In the genomic region with DNA sequence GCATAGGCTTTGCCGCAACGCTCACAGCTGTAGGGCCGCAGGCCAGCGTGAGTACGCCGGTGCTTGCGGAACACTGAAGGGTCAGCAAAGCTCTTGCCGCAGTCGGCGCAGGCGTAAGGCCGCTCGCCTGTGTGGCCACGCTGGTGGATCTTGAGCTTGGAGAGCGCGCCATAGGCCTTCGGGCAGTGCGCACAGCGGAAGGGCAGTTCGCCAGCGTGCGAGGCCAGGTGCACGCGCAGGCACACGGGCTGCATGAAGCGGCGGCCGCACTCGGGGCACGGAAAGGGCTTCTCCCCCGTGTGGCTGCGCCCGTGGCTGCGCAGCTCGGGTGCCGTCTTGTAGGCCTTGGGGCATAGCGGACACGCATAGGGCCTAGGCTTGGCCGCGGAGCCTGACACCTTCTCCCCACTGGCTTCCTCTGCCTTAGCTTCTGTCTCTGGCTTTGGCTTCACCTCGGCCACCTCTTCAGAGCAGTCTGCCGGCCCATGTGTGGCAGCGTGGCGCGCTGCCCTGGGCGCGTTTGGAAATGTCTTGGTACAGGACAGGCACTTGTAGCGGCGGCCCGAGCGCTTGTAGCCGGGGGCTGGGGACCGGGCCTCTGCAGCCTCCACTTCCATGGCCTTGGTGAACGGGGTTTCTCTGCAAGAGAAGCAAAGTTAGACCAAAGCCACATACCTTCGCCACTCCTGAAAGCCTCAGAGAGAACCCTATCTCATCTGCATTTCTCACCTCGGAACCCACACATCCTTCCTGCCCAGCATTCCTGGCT, we compare ENCODE assay signal across 13 cellular contexts. TPM values are rescaled to one million over a fixed set of nuclear protein-coding genes. Genes with fewer than 3 reads are reported as not detected.
DNase-seq lines count a peak whose midpoint lies in the region; ATAC-seq and TF ChIP-seq lines count a peak whose summit lies in the region.
"Had no signal": no experiment of that assay in that cellular context is flagged by ENCODE, and none has a peak within 500 bp of the region (broad histone marks: within the 10 kb centered on the region; RNA-seq: fewer than 3 reads in every experiment).

No MANE protein-coding gene starts in this region.

- peak overlapping the region; percentile 90 for H3K4me3 Mint-ChIP-seq in natural killer cell
- H3K4me3 Mint-ChIP-seq: neural crest cell had no signal

- H3K36me3 Mint-ChIP-seq in natural killer cell: no peaks in the 10 kb centered on the region

- H3K4me1 Mint-ChIP-seq in natural killer cell: peaks cover 46 to 51% of the 10 kb centered on the region in 2 donors
- H3K4me1 Mint-ChIP-seq: neural crest cell had no signal

- H3K9me3 ChIP-seq in Panc1 (ENCODE audit: control insufficient read depth, insufficient read depth, low read depth, low read length) (no peaks in the 10 kb centered on the region), WERI-Rb-1 (ENCODE audit: severe bottlenecking) (no peaks in the 10 kb centered on the region)

- no peak for DNase-seq in AG10803 (ENCODE audit: low read depth)
- DNase-seq in Panc1 (ENCODE audit: low read depth, low spot score): no peak
- DNase-seq in dermis blood vessel endothelial cell: peak; percentile 34
- peak; percentile 49 for DNase-seq in natural killer cell
- DNase-seq in WERI-Rb-1: no peak
- no peak for DNase-seq in NCI-H345 treated with DMSO at 0.1 percent for 48 hours (lab: John Stamatoyannopoulos, UW; ENCODE audit: unreplicated experiment)
- DNase-seq in substantia nigra (lab: John Stamatoyannopoulos, UW): no peak
- DNase-seq: amygdala, DMS 273 treated with DMSO at 0.1 percent for 48 hours, GOT3, NCI-H2171 had no signal

- no peaks in the 10 kb centered on the region for H3K4me1 ChIP-seq in Panc1 (ENCODE audit: control insufficient read depth, insufficient read depth, low read length)

- CTCF ChIA-PET in Panc1 (lab: Charles Lee): no interaction called here

- no peaks in the 10 kb centered on the region for H3K27me3 Mint-ChIP-seq in natural killer cell (ENCODE audit: low read depth in 2 of 2)

- intact Hi-C loops in Panc1 (cut with micrococcal nuclease; ENCODE audit: unreplicated experiment) (no loop called here), natural killer cell (cut with micrococcal nuclease) (no loop called here)

- no peaks in the 10 kb centered on the region for H3K9me3 Mint-ChIP-seq in natural killer cell
- H3K9me3 Mint-ChIP-seq: neural crest cell had no signal

- peak; percentile 22; the same call in 1 of the 2 replicates for ATAC-seq in Panc1
- ATAC-seq in natural killer cell: peak; percentile 82 to 89 (median 82)
- ATAC-seq in HG03108 (IDR thresholded peaks at IDR 0.05; ENCODE audit: unreplicated experiment): no peak

- H3K27ac ChIP-seq in Panc1 (ENCODE audit: low read length) (no peak overlapping the region), WERI-Rb-1 (no peak overlapping the region), substantia nigra (ENCODE audit: low read depth, low read length, poor library complexity, severe bottlenecking) (no peak overlapping the region)

- BruUV-seq in Panc1 (replicated peaks; lab: Mats Ljungman, UMichigan): no TSS peak

- H3K36me3 ChIP-seq in Panc1 (ENCODE audit: control insufficient read depth, insufficient read depth, low read length): no peaks in the 10 kb centered on the region
- peaks cover 37% of the 10 kb centered on the region for H3K36me3 ChIP-seq in WERI-Rb-1

- H3K27ac Mint-ChIP-seq in natural killer cell: peak overlapping the region; percentile 87 to 93

- POLR2A ChIA-PET in Panc1 (lab: Charles Lee): no interaction called here

- peak overlapping the region; percentile 44 for H3K4me3 ChIP-seq in AG10803 (ENCODE audit: low read length)
- no peak overlapping the region for H3K4me3 ChIP-seq in Panc1 (ENCODE audit: low read depth in 2 of 2, low read length in 2 of 2)
- H3K4me3 ChIP-seq in WERI-Rb-1 (ENCODE audit: low read depth, low read length): no peak overlapping the region

- in situ Hi-C loops in Panc1 (cut with HindIII; ENCODE audit: low pct_unique_long_range_greater_than_20kb, low sequenced_read_pairs): no loop called here

- TF ChIP-seq CTCF in AG10803 (conservative IDR thresholded peaks at IDR 0.05; ENCODE audit: low read length) (no peak), Panc1 (IDR thresholded peaks at IDR 0.05) (no peak), natural killer cell (IDR thresholded peaks at IDR 0.05) (no peak), WERI-Rb-1 (IDR thresholded peaks at IDR 0.05; ENCODE audit: low read depth, low read length) (no peak)

- H3K27me3 ChIP-seq in Panc1 (ENCODE audit: control insufficient read depth, insufficient read depth, low read length) (no peaks in the 10 kb centered on the region), WERI-Rb-1 (ENCODE audit: insufficient read depth, low read depth, severe bottlenecking) (peaks cover 8% of the 10 kb centered on the region)

RNA-seq across cellular contexts. Expression of gene ZNF668, which starts 10.0 kb away (rescaled TPM):
- total RNA-seq in Panc1 (2021; ENCODE audit: unreplicated experiment): 21.5 TPM
- 26.7 TPM for polyA plus RNA-seq in Panc1 (2012; ENCODE audit: insufficient read length)
- 7.3 and 9.0 TPM in 2 replicates for total RNA-seq in dermis blood vessel endothelial cell
- 10 to 100 TPM; 11.0 to 27.4 (median 22.6) TPM for total RNA-seq in natural killer cell

RNA-seq across cellular contexts. Expression of gene ZNF646, which starts 10.2 kb away (rescaled TPM):
- total RNA-seq in Panc1 (2021; ENCODE audit: unreplicated experiment) (26.8 TPM), dermis blood vessel endothelial cell (16.0 and 17.4 TPM in 2 replicates), natural killer cell (10 to 100 TPM; 22.0 to 31.1 (median 30.1) TPM)
- 16.4 TPM for polyA plus RNA-seq in Panc1 (2012; ENCODE audit: insufficient read length)

RNA-seq across cellular contexts. Expression of gene PRSS53, which starts 24.7 kb away (rescaled TPM):
- total RNA-seq in Panc1 (2021; ENCODE audit: unreplicated experiment) (3.4 TPM), dermis blood vessel endothelial cell (0.88 and 2.0 TPM in 2 replicates), natural killer cell (1 to 10 TPM; 4.3 to 7.4 (median 5.1) TPM)
- 1.8 TPM for polyA plus RNA-seq in Panc1 (2012; ENCODE audit: insufficient read length)

RNA-seq across cellular contexts. Expression of gene VKORC1, which starts 30.6 kb away (rescaled TPM):
- total RNA-seq in Panc1 (2021; ENCODE audit: unreplicated experiment): 109 TPM
- polyA plus RNA-seq in Panc1 (2012; ENCODE audit: insufficient read length): 175 TPM
- 67.6 and 109 TPM in 2 replicates for total RNA-seq in dermis blood vessel endothelial cell
- 10 to 100 TPM; 35.9 to 42.1 (median 41.8) TPM for total RNA-seq in natural killer cell

RNA-seq across cellular contexts. Expression of gene STX4, which starts 30.7 kb away (rescaled TPM):
- 65.2 TPM for total RNA-seq in Panc1 (2021; ENCODE audit: unreplicated experiment)
- polyA plus RNA-seq in Panc1 (2012; ENCODE audit: insufficient read length): 109 TPM
- 22.9 and 26.2 TPM in 2 replicates for total RNA-seq in dermis blood vessel endothelial cell
- 100 to 1,000 TPM; 128 to 145 (median 133) TPM for total RNA-seq in natural killer cell

Comparison
In these comparisons a context has a peak if more than half of its experiments do, and no peak if none do; other contexts are left out.
1. DNase-seq: peak in dermis blood vessel endothelial cell (single experiment) and natural killer cell (single experiment); none in AG10803 (single experiment), Panc1 (single experiment), WERI-Rb-1 (single experiment), NCI-H345 treated with DMSO at 0.1 percent for 48 hours (single experiment) and substantia nigra (0 of 49).